ENCODE assay signal across 1 cellular context in genomic region chr1:31626451-31627202, GRCh38.
TF ChIP-seq lines count a peak whose summit lies in the region.

No MANE protein-coding gene starts in this region.

TF ChIP-seq in K562, 482 proteins besides CTCF, POLR2A, EP300 and RAD21 (continued from another document):
- TF ChIP-seq ZNF445 (CRISPR knock-in tag; IDR thresholded peaks at IDR 0.05; ENCODE audit: low read depth) (no peak), DMBX1 (CRISPR knock-in tag; IDR thresholded peaks at IDR 0.05; ENCODE audit: borderline replicate concordance) (no peak), TSC22D4 (tag; IDR thresholded peaks at IDR 0.05) (no peak), ZBTB26 (CRISPR knock-in tag; IDR thresholded peaks at IDR 0.05) (no peak), TEAD4 (IDR thresholded peaks at IDR 0.05; ENCODE audit: low read length) (peak; percentile 9; the same call in 1 of the 2 replicates), TEAD4 (CRISPR knock-in tag; IDR thresholded peaks at IDR 0.05; ENCODE audit: borderline replicate concordance) (no peak), SPI1 (IDR thresholded peaks at IDR 0.05; ENCODE audit: borderline replicate concordance, low read depth, low read length) (0 out of 2 replicates have a peak, but pooled peaks have one; percentile 7)
